In genomic region chr2:15298769-15299168, GRCh38 we compare ENCODE assay signal across 23 cellular contexts.
A peak's percentile ranks its signal among the peaks of the same experiment; 100 is the strongest.
DNase-seq lines count a peak whose midpoint lies in the region; ATAC-seq and TF ChIP-seq lines count a peak whose summit lies in the region.
"Had no signal": no experiment of that assay in that cellular context is flagged by ENCODE, and none has a peak within 500 bp of the region (broad histone marks: within the 10 kb centered on the region; RNA-seq: fewer than 3 reads in every experiment).

No MANE protein-coding gene starts in this region.

- DNase-seq in heart right ventricle = no peak
- DNase-seq in Right ventricle myocardium superior = no peak
- DNase-seq in RPMI7951 (ENCODE audit: low read depth) = peak; percentile 76
- peak; percentile 76 for DNase-seq in fibroblast of villous mesenchyme (ENCODE audit: low read depth)
- DNase-seq in upper lobe of right lung = no peak
- DNase-seq in COR-L47 (lab: John Stamatoyannopoulos, UW) = no peak
- no peak for DNase-seq in NCI-H2081 (lab: John Stamatoyannopoulos, UW)
- DNase-seq: activated CD4-positive, CD25-positive, alpha-beta regulatory T cell treated with anti-CD3 and anti-CD28 coated beads, Interleukin-2, amount 50 U/mL, for 72 hours; activated gamma-delta T cell treated with Interleukin-2 at 50 U/mL for 16 hours; CD8-positive, alpha-beta memory T cell; foreskin melanocyte; H7; left cardiac atrium; NCI-H1048; NCI-H2029 treated with DMSO at 0.1 percent for 48 hours; NCI-H524; occipital lobe; stimulated activated naive CD4-positive, alpha-beta T cell; T1000 had no signal

- no peak overlapping the region for H3K4me3 ChIP-seq in heart right ventricle
- H3K4me3 ChIP-seq in fibroblast of villous mesenchyme (ENCODE audit: low read depth, low read length) = no peak overlapping the region
- H3K4me3 ChIP-seq in upper lobe of right lung = no peak overlapping the region
- H3K4me3 ChIP-seq: K562, SJSA1 had no signal

- H3K27ac ChIP-seq in heart right ventricle = no peak overlapping the region
- H3K27ac ChIP-seq in upper lobe of right lung = no peak overlapping the region
- H3K27ac ChIP-seq: HL-60, SJSA1 had no signal

- H3K36me3 ChIP-seq in heart right ventricle (peaks cover 0 to 80% (median 14%) of the 10 kb centered on the region in 9 donors), upper lobe of right lung (peaks cover 4% of the 10 kb centered on the region)
- H3K36me3 ChIP-seq: SJSA1 had no signal

- peak in 5 of 8 donors; percentile 20 to 72 (median 71) for ATAC-seq in heart right ventricle
- no peak for ATAC-seq in Right ventricle myocardium superior (ENCODE audit: poor library complexity)
- peak; percentile 23 for ATAC-seq in upper lobe of right lung
- no peak for ATAC-seq in HG03045 (IDR thresholded peaks at IDR 0.05; ENCODE audit: unreplicated experiment)
- ATAC-seq: K562 had no signal

- 79 to 82% methylated on average over 8 of the region's 8 CpGs for WGBS in heart right ventricle, 2 donors

- no peaks in the 10 kb centered on the region for H3K27me3 ChIP-seq in heart right ventricle
- no peaks in the 10 kb centered on the region for H3K27me3 ChIP-seq in upper lobe of right lung
- H3K27me3 ChIP-seq: SJSA1 had no signal

- H3K9me3 ChIP-seq in heart right ventricle (no peaks in the 10 kb centered on the region), upper lobe of right lung (no peaks in the 10 kb centered on the region)
- H3K9me3 ChIP-seq: SJSA1 had no signal

- TF ChIP-seq CTCF in heart right ventricle (IDR thresholded peaks at IDR 0.05) = no peak
- TF ChIP-seq CTCF in fibroblast of villous mesenchyme (IDR thresholded peaks at IDR 0.05; ENCODE audit: insufficient read depth, low read depth, low read length) = no peak
- TF ChIP-seq CTCF in upper lobe of right lung (IDR thresholded peaks at IDR 0.05) = no peak

- no peaks in the 10 kb centered on the region for H3K4me1 ChIP-seq in heart right ventricle
- no peaks in the 10 kb centered on the region for H3K4me1 ChIP-seq in upper lobe of right lung
- H3K4me1 ChIP-seq: SJSA1 had no signal

- intact Hi-C loops in heart right ventricle (cut with DNase I) = no loop called here
- intact Hi-C loops in Right ventricle myocardium superior (cut with DNase I) = no loop called here
- intact Hi-C loops in upper lobe of right lung (cut with DNase I) = no loop called here

Comparison
In these comparisons a context has a peak if more than half of its experiments do, and no peak if none do; other contexts are left out.
1. ATAC-seq: peak in heart right ventricle (5 of 8) and upper lobe of right lung (single experiment); none in Right ventricle myocardium superior (single experiment) and HG03045 (single experiment).
2. DNase-seq: peak in RPMI7951 (single experiment) and fibroblast of villous mesenchyme (single experiment); none in heart right ventricle (0 of 2), Right ventricle myocardium superior (single experiment), upper lobe of right lung (single experiment), COR-L47 (single experiment) and NCI-H2081 (0 of 2).